17 cellular contexts compared by ENCODE assay signal in the genomic region with DNA sequence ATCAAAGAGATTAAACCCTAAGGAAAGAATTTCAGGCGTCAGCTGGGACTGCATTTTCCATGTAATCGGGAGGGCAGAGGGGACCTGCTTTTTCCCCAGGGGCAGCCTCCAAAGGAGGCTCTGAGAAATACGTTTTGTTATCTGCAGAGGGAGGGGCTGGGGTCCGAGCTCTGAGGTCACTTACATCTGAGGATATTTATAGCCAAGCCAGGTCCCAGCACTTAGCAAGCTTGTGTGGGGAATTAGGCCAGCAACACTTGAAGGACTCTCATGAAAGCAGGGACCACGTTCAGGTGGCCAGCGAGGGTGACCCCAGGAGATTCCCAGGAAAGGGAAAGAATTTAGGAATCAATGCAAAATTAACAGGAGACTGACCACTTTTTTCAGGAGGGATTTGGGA.
"Had no signal": no experiment of that assay in that cellular context is flagged by ENCODE, and none has a peak within 500 bp of the region (broad histone marks: within the 10 kb centered on the region; RNA-seq: fewer than 3 reads in every experiment).

No MANE protein-coding gene starts in this region.

- H3K27me3 Mint-ChIP-seq: activated naive CD4-positive, alpha-beta T cell treated with anti-CD3 and anti-CD28 coated beads, Interleukin-2, amount 50 U/mL, for 24 hours; naive B cell; stimulated activated naive CD8-positive, alpha-beta T cell treated with anti-CD3 and anti-CD28 coated beads, Interleukin-15, amount 100 ng/mL, for 72 hours had no signal

- H3K27ac ChIP-seq: foreskin keratinocyte, SK-N-MC, upper lobe of left lung had no signal

- H3K4me3 ChIP-seq: SK-N-MC, smooth muscle cell, upper lobe of left lung had no signal

- DNase-seq: activated CD4-positive, alpha-beta T cell treated with anti-CD3 and anti-CD28 coated beads for 1 hour; activated CD4-positive, alpha-beta T cell treated with anti-CD3 and anti-CD28 coated beads, Interleukin-2, amount 50 U/mL, for 48 hours; activated effector memory CD4-positive, alpha-beta T cell treated with Interleukin-2 at 50 U/mL for 16 hours; activated T-cell treated with anti-CD3 and anti-CD28 coated beads, Interleukin-2, amount 50 U/mL, for 4 hours; central memory CD4-positive, alpha-beta T cell; cortex of kidney; effector CD4-positive, alpha-beta T cell; foreskin keratinocyte; immature natural killer cell; mammary epithelial cell; naive B cell; stimulated activated naive CD8-positive, alpha-beta T cell treated with anti-CD3 and anti-CD28 coated beads, Interleukin-15, amount 100 ng/mL, for 72 hours; T-helper 1 cell; upper lobe of left lung had no signal

- H3K36me3 ChIP-seq: upper lobe of left lung had no signal

- H3K27me3 ChIP-seq: upper lobe of left lung had no signal

- H3K4me1 Mint-ChIP-seq: activated naive CD4-positive, alpha-beta T cell treated with anti-CD3 and anti-CD28 coated beads, Interleukin-2, amount 50 U/mL, for 24 hours; immature natural killer cell; stimulated activated naive CD8-positive, alpha-beta T cell treated with anti-CD3 and anti-CD28 coated beads, Interleukin-15, amount 100 ng/mL, for 72 hours had no signal

- H3K9me3 Mint-ChIP-seq: activated naive CD4-positive, alpha-beta T cell treated with anti-CD3 and anti-CD28 coated beads, Interleukin-2, amount 50 U/mL, for 24 hours; activated T-cell treated with anti-CD3 and anti-CD28 coated beads, Interleukin-2, amount 50 U/mL, for 4 hours; immature natural killer cell; naive B cell; stimulated activated naive CD8-positive, alpha-beta T cell treated with anti-CD3 and anti-CD28 coated beads, Interleukin-15, amount 100 ng/mL, for 72 hours had no signal

- H3K4me2 ChIP-seq: smooth muscle cell had no signal

- H3K27ac Mint-ChIP-seq: activated naive CD4-positive, alpha-beta T cell treated with anti-CD3 and anti-CD28 coated beads, Interleukin-2, amount 50 U/mL, for 24 hours; immature natural killer cell; stimulated activated naive CD8-positive, alpha-beta T cell treated with anti-CD3 and anti-CD28 coated beads, Interleukin-15, amount 100 ng/mL, for 72 hours had no signal

- H3K36me3 Mint-ChIP-seq: activated naive CD4-positive, alpha-beta T cell treated with anti-CD3 and anti-CD28 coated beads, Interleukin-2, amount 50 U/mL, for 24 hours; immature natural killer cell; naive B cell had no signal

- ATAC-seq: activated T-cell treated with anti-CD3 and anti-CD28 coated beads, Interleukin-2, amount 50 U/mL, for 4 hours; foreskin keratinocyte; stimulated activated naive CD8-positive, alpha-beta T cell treated with anti-CD3 and anti-CD28 coated beads, Interleukin-15, amount 100 ng/mL, for 72 hours had no signal

- H3K4me3 Mint-ChIP-seq: activated naive CD4-positive, alpha-beta T cell treated with anti-CD3 and anti-CD28 coated beads, Interleukin-2, amount 50 U/mL, for 24 hours; activated T-cell treated with anti-CD3 and anti-CD28 coated beads, Interleukin-2, amount 50 U/mL, for 4 hours; immature natural killer cell; naive B cell; stimulated activated naive CD8-positive, alpha-beta T cell treated with anti-CD3 and anti-CD28 coated beads, Interleukin-15, amount 100 ng/mL, for 72 hours had no signal

- H3K4me1 ChIP-seq: foreskin keratinocyte, upper lobe of left lung had no signal

- H3K9me3 ChIP-seq: upper lobe of left lung had no signal
